ENCODE assay signal across 9 cellular contexts in genomic region chr15:101168463-101168824, GRCh38.
DNase-seq lines count a peak whose midpoint lies in the region; ATAC-seq, FAIRE-seq and TF ChIP-seq lines count a peak whose summit lies in the region.
"Had no signal": no experiment of that assay in that cellular context is flagged by ENCODE, and none has a peak within 500 bp of the region (broad histone marks: within the 10 kb centered on the region; RNA-seq: fewer than 3 reads in every experiment).

No MANE protein-coding gene starts in this region.

- H3K27me3 ChIP-seq in AG04450 (ENCODE audit: control insufficient read depth, insufficient read depth, low read length) (no peaks in the 10 kb centered on the region), mucosa of rectum (ENCODE audit: control insufficient read depth in 2 of 2, insufficient read depth in 2 of 2, low read length in 2 of 2) (no peaks in the 10 kb centered on the region)

- H3K9ac ChIP-seq in mucosa of rectum (ENCODE audit: low read depth in 1 of 2, low read length in 2 of 2): no peak overlapping the region

- CTCF ChIA-PET in AG04450 (lab: Charles Lee): no interaction called here

- H3K36me3 ChIP-seq in mucosa of rectum (ENCODE audit: control insufficient read depth in 2 of 2, insufficient read depth in 2 of 2, low read length in 2 of 2): no peaks in the 10 kb centered on the region

- H3K4me3 ChIP-seq in AG04450 (ENCODE audit: low read depth, low read length) (no peak overlapping the region), choroid plexus epithelial cell (ENCODE audit: low read depth, low read length) (no peak overlapping the region), mucosa of rectum (ENCODE audit: low read length in 2 of 2) (no peak overlapping the region)

- DNase-seq in AG04450 (ENCODE audit: low read depth, low spot score) (no peak), HUDEP-2 (lab: John Stamatoyannopoulos, UW; ENCODE audit: unreplicated experiment in 76 of 76) (peak in 40 of 76 experiments; percentile 57 to 99 (median 92)), choroid plexus epithelial cell (ENCODE audit: low read depth) (peak; percentile 41), GM19239 (ENCODE audit: insufficient read length, low spot score) (no peak), HTR-8/SVneo (ENCODE audit: insufficient read length, low spot score) (no peak)
- DNase-seq: NCI-H82 had no signal

- peaks cover 26% of the 10 kb centered on the region for H3K9me3 ChIP-seq in AG04450 (ENCODE audit: control insufficient read depth, insufficient read depth, low read length)
- peaks cover 5 to 12% of the 10 kb centered on the region in 2 donors for H3K9me3 ChIP-seq in mucosa of rectum (ENCODE audit: control insufficient read depth in 2 of 2, low read length in 2 of 2)

- POLR2A ChIA-PET in AG04450 (lab: Yijun Ruan, JAX): interaction anchor here (0.6 kb wide), 1 partner anchor 80 kb away, joined by 3 read pairs; no protein-coding TSS in a partner anchor

- peak overlapping the region; percentile 86 for H3K27ac ChIP-seq in AG04450 (ENCODE audit: low read depth, low read length)
- peak overlapping the region; percentile 30 to 59 for H3K27ac ChIP-seq in mucosa of rectum (ENCODE audit: low read depth in 2 of 2, low read length in 2 of 2)

- peaks cover 8 to 9% of the 10 kb centered on the region in 2 donors for H3K4me1 ChIP-seq in mucosa of rectum (ENCODE audit: control insufficient read depth in 2 of 2, insufficient read depth in 2 of 2, low read length in 2 of 2)

- FAIRE-seq in GM19239 (lab: Jason Lieb, UNC) (no peak), HTR-8/SVneo (lab: Jason Lieb, UNC) (no peak)

- no peak for TF ChIP-seq CTCF in AG04450 (IDR thresholded peaks at IDR 0.05; ENCODE audit: low read depth, low read length)
- no peak for TF ChIP-seq CTCF in choroid plexus epithelial cell (conservative IDR thresholded peaks at IDR 0.05; ENCODE audit: low read depth, low read length)

- no peak for ATAC-seq in GM18870 (IDR thresholded peaks at IDR 0.05; ENCODE audit: unreplicated experiment)
- no peak for ATAC-seq in HG02623 (IDR thresholded peaks at IDR 0.05; ENCODE audit: unreplicated experiment)

Comparison
In these comparisons a context has a peak if more than half of its experiments do, and no peak if none do; other contexts are left out.
1. DNase-seq: peak in HUDEP-2 (40 of 76) and choroid plexus epithelial cell (single experiment); none in AG04450 (single experiment), GM19239 (single experiment) and HTR-8/SVneo (single experiment).